In the genomic region with DNA sequence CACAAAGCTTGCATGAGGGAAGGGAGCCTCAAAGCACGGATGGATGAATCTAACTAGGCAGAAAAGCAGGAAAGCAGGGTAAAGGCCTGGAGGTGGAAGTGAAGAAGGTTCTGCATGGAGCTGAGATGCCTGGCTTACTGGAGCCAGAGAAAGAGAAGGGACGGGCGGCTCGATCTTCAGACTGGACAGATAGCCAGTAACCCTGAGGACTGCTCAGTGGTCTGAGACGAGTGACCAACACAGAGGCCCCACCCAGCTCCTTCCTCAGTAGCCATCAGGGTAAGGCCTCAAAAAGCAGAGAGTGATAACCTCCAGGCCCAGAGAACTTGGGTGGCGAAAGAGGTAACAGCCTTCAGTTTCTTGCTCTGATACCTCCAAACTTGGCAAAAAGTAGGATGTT, we compare ENCODE assay signal across 15 cellular contexts.
"Had no signal": no experiment of that assay in that cellular context is flagged by ENCODE, and none has a peak within 500 bp of the region (broad histone marks: within the 10 kb centered on the region; RNA-seq: fewer than 3 reads in every experiment).

No MANE protein-coding gene starts in this region.

- ATAC-seq: pancreas, SK-N-SH treated with all-trans-retinoic acid at 6 μM for 48 hours had no signal

- H3K27me3 ChIP-seq: pancreas, upper lobe of left lung had no signal

- DNase-seq: activated effector memory CD4-positive, alpha-beta T cell treated with Interleukin-2 at 50 U/mL for 16 hours; activated T-cell treated with anti-CD3 and anti-CD28 coated beads, Interleukin-2, amount 50 U/mL, for 1 hour; amygdala; pancreas; retina; substantia nigra; upper lobe of left lung had no signal

- H3K4me3 ChIP-seq: pancreas, smooth muscle cell, upper lobe of left lung had no signal

- H3K27ac ChIP-seq: pancreas, upper lobe of left lung had no signal

- H3K4me3 Mint-ChIP-seq: activated naive CD4-positive, alpha-beta T cell treated with anti-CD3 and anti-CD28 coated beads, Interleukin-2, amount 50 U/mL, for 24 hours; brain; central memory CD8-positive, alpha-beta T cell; dendritic cell treated with granulocyte-macrophage colony-stimulating factor and Interleukin-4, amounts not matched to agents 40 ng/mL and 50 ng/mL, for 4 days; nephron; T-helper 1 cell treated with Interleukin-12 subunit alpha and Interleukin-12 subunit beta and Interleukin-4 antibody, amounts not matched to agents 30 μg/mL and 1 μg/mL, for 36 hours had no signal

- H3K9me3 ChIP-seq: pancreas, upper lobe of left lung had no signal

- H3K9me3 Mint-ChIP-seq: activated naive CD4-positive, alpha-beta T cell treated with anti-CD3 and anti-CD28 coated beads, Interleukin-2, amount 50 U/mL, for 24 hours; central memory CD8-positive, alpha-beta T cell; dendritic cell treated with granulocyte-macrophage colony-stimulating factor and Interleukin-4, amounts not matched to agents 40 ng/mL and 50 ng/mL, for 4 days; T-helper 1 cell treated with Interleukin-12 subunit alpha and Interleukin-12 subunit beta and Interleukin-4 antibody, amounts not matched to agents 30 μg/mL and 1 μg/mL, for 36 hours had no signal

- H3K27me3 Mint-ChIP-seq: activated naive CD4-positive, alpha-beta T cell treated with anti-CD3 and anti-CD28 coated beads, Interleukin-2, amount 50 U/mL, for 24 hours; central memory CD8-positive, alpha-beta T cell; dendritic cell treated with granulocyte-macrophage colony-stimulating factor and Interleukin-4, amounts not matched to agents 40 ng/mL and 50 ng/mL, for 4 days had no signal

- H3K36me3 ChIP-seq: pancreas had no signal

- H3K27ac Mint-ChIP-seq: activated naive CD4-positive, alpha-beta T cell treated with anti-CD3 and anti-CD28 coated beads, Interleukin-2, amount 50 U/mL, for 24 hours; brain; dendritic cell treated with granulocyte-macrophage colony-stimulating factor and Interleukin-4, amounts not matched to agents 40 ng/mL and 50 ng/mL, for 4 days; nephron; T-helper 1 cell treated with Interleukin-12 subunit alpha and Interleukin-12 subunit beta and Interleukin-4 antibody, amounts not matched to agents 30 μg/mL and 1 μg/mL, for 36 hours had no signal
